In genomic region chr4:101346312-101346561, GRCh38 we compare ENCODE assay signal across 8 cellular contexts. TPM values are rescaled to one million over a fixed set of nuclear protein-coding genes. Genes with fewer than 3 reads are reported as not detected.
A peak's percentile ranks its signal among the peaks of the same experiment; 100 is the strongest.
DNase-seq lines count a peak whose midpoint lies in the region; ATAC-seq and TF ChIP-seq lines count a peak whose summit lies in the region.

No MANE protein-coding gene starts in this region.

- H3K27me3 Mint-ChIP-seq in central memory CD8-positive, alpha-beta T cell: no peaks in the 10 kb centered on the region
- peaks cover 15% of the 10 kb centered on the region for H3K27me3 Mint-ChIP-seq in mesothelial cell of epicardium (ENCODE audit: low read depth)

- ATAC-seq in central memory CD8-positive, alpha-beta T cell (replicated peaks; ENCODE audit: extremely low read depth, poor library complexity, severe bottlenecking): peak; percentile 17
- no peak for ATAC-seq in HG03442 (IDR thresholded peaks at IDR 0.05; ENCODE audit: unreplicated experiment)

- H3K27me3 ChIP-seq in vagina: no peaks in the 10 kb centered on the region

- intact Hi-C loops in vagina (cut with DNase I): loop anchor here (5.0 kb wide), 2 partner anchors 154 to 364 kb away; no protein-coding TSS in a partner anchor

- H3K27ac ChIP-seq in vagina: peak overlapping the region; percentile 92

- no peak overlapping the region for H3K27ac Mint-ChIP-seq in central memory CD8-positive, alpha-beta T cell (ENCODE audit: low read depth)
- peak overlapping the region; percentile 79 for H3K27ac Mint-ChIP-seq in mesothelial cell of epicardium

- peaks cover 50% of the 10 kb centered on the region for H3K4me1 Mint-ChIP-seq in central memory CD8-positive, alpha-beta T cell
- peaks cover 14% of the 10 kb centered on the region for H3K4me1 Mint-ChIP-seq in mesothelial cell of epicardium

- peaks cover 16% of the 10 kb centered on the region for H3K36me3 Mint-ChIP-seq in central memory CD8-positive, alpha-beta T cell (ENCODE audit: insufficient read depth)
- H3K36me3 Mint-ChIP-seq in mesothelial cell of epicardium: no peaks in the 10 kb centered on the region

- H3K36me3 ChIP-seq in vagina: no peaks in the 10 kb centered on the region

- DNase-seq in activated T-cell treated with anti-CD3 and anti-CD28 coated beads for 4 hours (peak; percentile 37), T-helper 1 cell (peak in 4 of 5 donors; percentile 32 to 54 (median 46)), mesothelial cell of epicardium (ENCODE audit: low spot score in 2 of 2, unreplicated experiment in 2 of 2) (no peak), vagina (ENCODE audit: extremely low spot score in 2 of 2) (no peak), AG20443 (ENCODE audit: low spot score) (no peak)
- DNase-seq in activated T-cell treated with anti-CD3 and anti-CD28 coated beads, Interleukin-2, amount 50 U/mL, for 1 hour: no peak
- DNase-seq in central memory CD8-positive, alpha-beta T cell (ENCODE audit: low spot score in 2 of 2): peak in 1 of 2 donors; percentile 40

- H3K4me3 Mint-ChIP-seq in central memory CD8-positive, alpha-beta T cell: peak overlapping the region; percentile 95
- peak overlapping the region; percentile 95 for H3K4me3 Mint-ChIP-seq in mesothelial cell of epicardium

- peaks cover 53% of the 10 kb centered on the region for H3K4me1 ChIP-seq in vagina

- no peak for TF ChIP-seq CTCF in mesothelial cell of epicardium (IDR thresholded peaks at IDR 0.05; ENCODE audit: unreplicated experiment)
- TF ChIP-seq CTCF in vagina (IDR thresholded peaks at IDR 0.05): no peak

- no peaks in the 10 kb centered on the region for H3K9me3 ChIP-seq in vagina

- no peak for TF ChIP-seq POLR2A in vagina (IDR thresholded peaks at IDR 0.05)

- H3K4me3 ChIP-seq in vagina: peak overlapping the region; percentile 88 to 92

- no peaks in the 10 kb centered on the region for H3K9me3 Mint-ChIP-seq in central memory CD8-positive, alpha-beta T cell
- no peaks in the 10 kb centered on the region for H3K9me3 Mint-ChIP-seq in mesothelial cell of epicardium

RNA-seq across cellular contexts. Expression of gene PPP3CA, which starts 1.1 kb away (rescaled TPM):
- total RNA-seq in mesothelial cell of epicardium (23.5 to 25.8 TPM (median 24.1 TPM) in 3 replicates), vagina (45.9 TPM)

Comparison
In these comparisons a context has a peak if more than half of its experiments do, and no peak if none do; other contexts are left out.
1. DNase-seq: peak in activated T-cell treated with anti-CD3 and anti-CD28 coated beads for 4 hours (single experiment) and T-helper 1 cell (4 of 5); none in activated T-cell treated with anti-CD3 and anti-CD28 coated beads, Interleukin-2, amount 50 U/mL, for 1 hour (single experiment), mesothelial cell of epicardium (0 of 2), vagina (0 of 2) and AG20443 (single experiment).